9 cellular contexts compared by ENCODE assay signal in genomic region chr2:86036790-86037138, GRCh38.
DNase-seq lines count a peak whose midpoint lies in the region; ATAC-seq, FAIRE-seq and TF ChIP-seq lines count a peak whose summit lies in the region.
"Had no signal": no experiment of that assay in that cellular context is flagged by ENCODE, and none has a peak within 500 bp of the region (broad histone marks: within the 10 kb centered on the region; RNA-seq: fewer than 3 reads in every experiment).

No MANE protein-coding gene starts in this region.

- H3K9me3 ChIP-seq in liver (ENCODE audit: control insufficient read depth in 4 of 4, low read length in 3 of 4) (no peaks in the 10 kb centered on the region), HepG2 (ENCODE audit: low read length) (no peaks in the 10 kb centered on the region), ectodermal cell (ENCODE audit: control insufficient read depth, low read length) (no peaks in the 10 kb centered on the region), neural progenitor cell (ENCODE audit: low read depth) (no peaks in the 10 kb centered on the region), BE2C (no peaks in the 10 kb centered on the region)

- TF ChIP-seq EP300 in HepG2 (IDR thresholded peaks at IDR 0.05; ENCODE audit: low read depth in 2 of 2, low read length in 2 of 2) (no peak), HepG2 (CRISPR knock-in tag; IDR thresholded peaks at IDR 0.05; ENCODE audit: borderline replicate concordance) (no peak)

- CTCF ChIA-PET in HepG2 (lab: Yijun Ruan, JAX; ENCODE audit: low intra/inter-chr PET ratio, low total read pairs), result no interaction called here

- H3K4me1 ChIP-seq in liver (ENCODE audit: control insufficient read depth in 4 of 4, insufficient read depth in 4 of 4, low read length in 3 of 4) (peaks cover 5 to 35% (median 29%) of the 10 kb centered on the region in 4 donors), HepG2 (ENCODE audit: insufficient read depth, low read length) (no peaks in the 10 kb centered on the region), ectodermal cell (ENCODE audit: control insufficient read depth, insufficient read depth, low read length) (peaks cover 4% of the 10 kb centered on the region), neural progenitor cell (no peaks in the 10 kb centered on the region), BE2C (no peaks in the 10 kb centered on the region)

- peaks cover 7 to 32% (median 22%) of the 10 kb centered on the region in 4 donors for H3K36me3 ChIP-seq in liver (ENCODE audit: control insufficient read depth in 4 of 4, insufficient read depth in 3 of 4, low read depth in 1 of 4, low read length in 3 of 4)
- peaks cover 70 to 98% of the 10 kb centered on the region in 2 experiments for H3K36me3 ChIP-seq in HepG2 (replicated peaks in 1 of 2; ENCODE audit: control insufficient read depth in 1 of 2, insufficient read depth in 2 of 2, low read length in 2 of 2)
- peaks cover 60% of the 10 kb centered on the region for H3K36me3 ChIP-seq in ectodermal cell (ENCODE audit: control insufficient read depth, insufficient read depth, low read length)
- no peaks in the 10 kb centered on the region for H3K36me3 ChIP-seq in neural progenitor cell
- peaks cover 36% of the 10 kb centered on the region for H3K36me3 ChIP-seq in BE2C

- H3K27ac ChIP-seq in liver (ENCODE audit: low read depth in 1 of 2, low read length in 2 of 2) (peak overlapping the region; percentile 81 to 82), HepG2 (ENCODE audit: extremely low read length, insufficient read depth, low read length) (no peak overlapping the region), ectodermal cell (ENCODE audit: insufficient read depth, low read depth, low read length, poor library complexity, severe bottlenecking) (peak overlapping the region; percentile 41), neural progenitor cell (no peak overlapping the region)

- H3K4me1 Mint-ChIP-seq in neural progenitor cell, result peaks cover 28% of the 10 kb centered on the region

- no peak for TF ChIP-seq POLR2A in HepG2 (IDR thresholded peaks at IDR 0.05; ENCODE audit: insufficient read depth in 1 of 2, low read depth in 2 of 2, low read length in 2 of 2)

- 67% methylated on average over 5 of the region's 5 CpGs for WGBS in liver
- WGBS in HepG2 (ENCODE audit: low lambda C conversion rate), result 95% methylated on average over 5 of the region's 5 CpGs
- WGBS in ectodermal cell, 2 experiments, result 87 to 88% methylated on average over 5 of the region's 5 CpGs

- TF ChIP-seq CTCF in liver (IDR thresholded peaks at IDR 0.05; ENCODE audit: low read depth, low read length, missing input control), result no peak
- no peak for TF ChIP-seq CTCF in HepG2 (CRISPR knock-in tag; IDR thresholded peaks at IDR 0.05)
- no peak for TF ChIP-seq CTCF in neural progenitor cell (IDR thresholded peaks at IDR 0.05)
- no peak for TF ChIP-seq CTCF in BE2C (IDR thresholded peaks at IDR 0.05; ENCODE audit: low read depth, low read length)

- H3K79me2 ChIP-seq in HepG2 (ENCODE audit: insufficient read depth, low read length) (no peaks in the 10 kb centered on the region), neural progenitor cell (ENCODE audit: low read depth) (no peaks in the 10 kb centered on the region)

- DNase-seq in HepG2 (ENCODE audit: low spot score) (no peak), neural progenitor cell (ENCODE audit: low spot score) (no peak), BE2C (no peak), NCI-H1436 treated with DMSO at 0.1 percent for 48 hours (lab: John Stamatoyannopoulos, UW) (no peak)
- DNase-seq in stimulated activated CD4-positive, alpha-beta T cell treated with anti-CD3 and anti-CD28 coated beads, Interleukin-4, amount 100 ng/mL, for 24 hours, result no peak

- no peak for ATAC-seq in HepG2
- ATAC-seq in GM18909 (IDR thresholded peaks at IDR 0.05; ENCODE audit: poor library complexity, unreplicated experiment), result no peak

- BruUV-seq in HepG2 (replicated peaks; lab: Mats Ljungman, UMichigan), result no TSS peak

- H2AFZ ChIP-seq in HepG2 (ENCODE audit: low read length), result no peak overlapping the region
- no peak overlapping the region for H2AFZ ChIP-seq in neural progenitor cell (replicated peaks)

- TF ChIP-seq RAD21 in liver (IDR thresholded peaks at IDR 0.05) (no peak), HepG2 (CRISPR knock-in tag; IDR thresholded peaks at IDR 0.05) (no peak)

- peaks cover 36% of the 10 kb centered on the region for H3K36me3 Mint-ChIP-seq in neural progenitor cell

- no peaks in the 10 kb centered on the region for H3K27me3 ChIP-seq in liver (ENCODE audit: control insufficient read depth in 4 of 4, insufficient read depth in 4 of 4, low read length in 3 of 4)
- no peaks in the 10 kb centered on the region for H3K27me3 ChIP-seq in HepG2 (ENCODE audit: control insufficient read depth in 1 of 2, insufficient read depth in 2 of 2, low read length in 2 of 2)
- no peaks in the 10 kb centered on the region for H3K27me3 ChIP-seq in ectodermal cell (ENCODE audit: control insufficient read depth, insufficient read depth, low read length, poor library complexity, severe bottlenecking)
- no peaks in the 10 kb centered on the region for H3K27me3 ChIP-seq in neural progenitor cell
- no peaks in the 10 kb centered on the region for H3K27me3 ChIP-seq in BE2C

- H3K27me3 Mint-ChIP-seq in neural progenitor cell (ENCODE audit: insufficient read depth, low read depth), result peaks cover 3% of the 10 kb centered on the region

- H3K9me3 Mint-ChIP-seq in neural progenitor cell, result no peaks in the 10 kb centered on the region

- H3K27ac Mint-ChIP-seq in neural progenitor cell, result peak overlapping the region; percentile 96

- in situ Hi-C loops in HepG2 (cut with HindIII; ENCODE audit: extremely low pct_ligation_motif_present, low pct_unique_long_range_greater_than_20kb), result no loop called here

- FAIRE-seq in HepG2 (lab: Jason Lieb, UNC), result no peak
- FAIRE-seq: D721Med had no signal

- H3K4me3 ChIP-seq in liver (ENCODE audit: low read depth in 1 of 3, low read length in 3 of 3) (no peak overlapping the region), HepG2 (replicated peaks in 1 of 3; ENCODE audit: insufficient read depth in 1 of 3, low read depth in 2 of 3, low read length in 3 of 3) (no peak overlapping the region), ectodermal cell (ENCODE audit: insufficient read depth, low read depth, low read length) (no peak overlapping the region), neural progenitor cell (no peak overlapping the region), BE2C (ENCODE audit: low read depth, low read length) (no peak overlapping the region)

- POLR2A ChIA-PET in HepG2 (lab: Yijun Ruan, JAX), result no interaction called here

- intact Hi-C loops in HepG2 (cut with micrococcal nuclease; ENCODE audit: unreplicated experiment), result no loop called here

- no peak overlapping the region for H3K4me2 ChIP-seq in HepG2 (ENCODE audit: low read depth, low read length)
- H3K4me2 ChIP-seq in neural progenitor cell, result no peak overlapping the region

- H3K4me3 Mint-ChIP-seq in neural progenitor cell, result peak overlapping the region; percentile 70

- H3K9ac ChIP-seq in liver (ENCODE audit: low read depth in 1 of 2, low read length in 2 of 2) (peak overlapping the region in 1 of 2 donors; percentile 9), HepG2 (ENCODE audit: insufficient read depth, low read depth, low read length) (no peak overlapping the region), neural progenitor cell (no peak overlapping the region)

- H3F3A ChIP-seq in neural progenitor cell (ENCODE audit: low read depth), result no peaks in the 10 kb centered on the region

- H4K20me1 ChIP-seq in HepG2 (ENCODE audit: insufficient read depth, low read length) (no peaks in the 10 kb centered on the region), neural progenitor cell (ENCODE audit: low read depth) (no peaks in the 10 kb centered on the region)

TF ChIP-seq in liver, 16 proteins besides CTCF, POLR2A, EP300 and RAD21 (continues in another document):
- TF ChIP-seq JUND (IDR thresholded peaks at IDR 0.05) (no peak), MAX (IDR thresholded peaks at IDR 0.05) (no peak), TAF1 (conservative IDR thresholded peaks at IDR 0.05) (no peak)

TF ChIP-seq in HepG2, 621 proteins besides CTCF, POLR2A, EP300 and RAD21 (continues in another document):
- TF ChIP-seq RBM22 (optimal IDR thresholded peaks at IDR 0.05; ENCODE audit: low read length) (no peak), DPF2 (CRISPR knock-in tag; IDR thresholded peaks at IDR 0.05; ENCODE audit: borderline replicate concordance, low read depth) (no peak), KDM5B (CRISPR knock-in tag; IDR thresholded peaks at IDR 0.05; ENCODE audit: borderline replicate concordance) (no peak), PHF21A (CRISPR knock-in tag; IDR thresholded peaks at IDR 0.05) (no peak), HMG20B (CRISPR knock-in tag; conservative IDR thresholded peaks at IDR 0.05) (no peak), NR2F6 (IDR thresholded peaks at IDR 0.05) (no peak), NR2F6 (CRISPR knock-in tag; IDR thresholded peaks at IDR 0.05) (no peak), ZBTB26 (CRISPR knock-in tag; IDR thresholded peaks at IDR 0.05; ENCODE audit: borderline replicate concordance) (no peak)

Comparison
In these comparisons a context has a peak if more than half of its experiments do, and no peak if none do; other contexts are left out.
1. H3K27ac ChIP-seq: peak in liver (2 of 2) and ectodermal cell (single experiment); none in HepG2 (single experiment) and neural progenitor cell (single experiment).